ENCODE assay signal across 9 cellular contexts in the genomic region with DNA sequence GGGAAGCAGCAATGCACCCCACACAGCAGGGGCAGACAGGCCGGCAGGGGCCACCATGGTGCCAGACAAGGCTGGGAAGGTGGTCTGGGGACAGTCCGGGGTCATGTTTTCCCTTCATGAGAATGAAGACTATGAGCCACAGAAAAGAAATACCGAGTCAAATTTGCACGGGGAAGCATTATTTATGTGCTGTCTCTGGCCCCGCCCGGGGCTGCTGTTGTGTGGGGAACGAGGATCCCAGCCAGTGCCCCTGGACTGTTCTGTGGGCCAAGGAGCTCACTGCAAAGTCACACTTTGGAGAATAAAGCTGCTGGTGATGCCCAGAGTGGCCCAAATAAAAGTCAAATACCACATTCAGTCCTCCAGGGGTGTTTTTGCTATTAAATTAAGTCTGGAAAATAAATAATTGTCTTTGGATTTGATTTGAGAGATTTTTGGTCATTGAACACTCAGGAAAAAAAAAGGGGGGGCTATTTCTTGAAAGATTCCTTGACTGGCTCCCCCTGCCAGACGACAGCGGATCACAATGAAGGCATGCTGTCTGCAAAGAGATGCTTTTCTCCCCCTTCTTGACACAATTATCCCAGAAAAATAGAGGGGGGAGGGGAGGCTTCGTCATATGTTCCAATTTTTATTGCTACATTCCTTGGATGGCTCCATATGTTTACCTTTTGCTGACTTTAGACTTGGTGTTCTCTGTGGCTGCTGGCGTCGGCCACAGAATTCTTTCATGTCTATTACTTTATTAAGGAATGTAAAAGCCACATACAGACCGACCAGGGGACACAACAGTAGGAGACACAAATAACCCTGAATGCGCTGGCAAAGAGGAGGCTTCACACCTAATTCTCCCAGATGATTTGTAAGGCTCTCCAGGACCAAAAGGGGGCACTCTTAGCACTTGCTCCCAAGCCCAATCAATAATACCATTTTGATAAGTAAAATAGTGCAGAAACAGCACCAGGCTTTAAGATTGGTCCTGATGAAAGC. TPM values are rescaled to one million over a fixed set of nuclear protein-coding genes. Genes with fewer than 3 reads are reported as not detected.
DNase-seq lines count a peak whose midpoint lies in the region; ATAC-seq, FAIRE-seq and TF ChIP-seq lines count a peak whose summit lies in the region.
"Had no signal": no experiment of that assay in that cellular context is flagged by ENCODE, and none has a peak within 500 bp of the region (broad histone marks: within the 10 kb centered on the region; RNA-seq: fewer than 3 reads in every experiment).

No MANE protein-coding gene starts in this region.

- no peak for ATAC-seq in heart left ventricle
- ATAC-seq in left ventricle myocardium superior, result no peak
- ATAC-seq in HG03159 (IDR thresholded peaks at IDR 0.05; ENCODE audit: unreplicated experiment), result no peak

- H3K4me3 Mint-ChIP-seq in activated naive CD8-positive, alpha-beta T cell treated with anti-CD3 and anti-CD28 coated beads for 36 hours, result no peak overlapping the region

- no peak overlapping the region for H3K4me3 ChIP-seq in heart left ventricle
- H3K4me3 ChIP-seq in parathyroid adenoma (ENCODE audit: low read depth, low read length), result no peak overlapping the region

- H3K36me3 ChIP-seq in heart left ventricle (no peaks in the 10 kb centered on the region), parathyroid adenoma (ENCODE audit: control insufficient read depth, insufficient read depth, low read length) (no peaks in the 10 kb centered on the region)

- H3K4me1 ChIP-seq in heart left ventricle (no peaks in the 10 kb centered on the region), parathyroid adenoma (no peaks in the 10 kb centered on the region)

- H2AFZ ChIP-seq in parathyroid adenoma, result no peak overlapping the region

- no peak for FAIRE-seq in RCC 7860 (lab: Jason Lieb, UNC)
- FAIRE-seq: GM18507 had no signal

- intact Hi-C loops in heart left ventricle (cut with DNase I), result loop anchor here in 5 of 10 donors (5.0 to 10.0 kb wide), 5 partner anchors 191 to 589 kb away; no protein-coding TSS in a partner anchor
- intact Hi-C loops in left ventricle myocardium superior (cut with micrococcal nuclease), result no loop called here

- H3K9me3 Mint-ChIP-seq in activated naive CD8-positive, alpha-beta T cell treated with anti-CD3 and anti-CD28 coated beads for 36 hours, result no peaks in the 10 kb centered on the region

- no peak for TF ChIP-seq POLR2A in heart left ventricle (IDR thresholded peaks at IDR 0.05)

- H3K27ac ChIP-seq in heart left ventricle (no peak overlapping the region), parathyroid adenoma (no peak overlapping the region)

- DNase-seq in heart left ventricle, result no peak
- DNase-seq in left ventricle myocardium superior, result no peak
- DNase-seq in NCI-H524 treated with DMSO at 0.1 percent for 48 hours (lab: John Stamatoyannopoulos, UW), result peak; percentile 49
- peak; percentile 67 for DNase-seq in dedifferentiated amniotic fluid mesenchymal stem cell (ENCODE audit: extremely low spot score)
- DNase-seq in RCC 7860 (ENCODE audit: low spot score), result no peak
- DNase-seq in activated naive CD8-positive, alpha-beta T cell treated with anti-CD3 and anti-CD28 coated beads for 36 hours, result no peak

- H3K4me2 ChIP-seq in parathyroid adenoma (ENCODE audit: low read length), result no peak overlapping the region

- no peak overlapping the region for H3K9ac ChIP-seq in parathyroid adenoma

- H3K4me1 Mint-ChIP-seq in activated naive CD8-positive, alpha-beta T cell treated with anti-CD3 and anti-CD28 coated beads for 36 hours, result no peaks in the 10 kb centered on the region

- no peaks in the 10 kb centered on the region for H3K9me3 ChIP-seq in heart left ventricle
- H3K9me3 ChIP-seq in parathyroid adenoma (ENCODE audit: control insufficient read depth, low read length), result no peaks in the 10 kb centered on the region

- H3K27me3 Mint-ChIP-seq in activated naive CD8-positive, alpha-beta T cell treated with anti-CD3 and anti-CD28 coated beads for 36 hours, result peaks cover 5% of the 10 kb centered on the region

- 50 to 63% (median 58%) methylated on average over 14 of the region's 14 CpGs for WGBS in heart left ventricle, 4 donors

- H3K36me3 Mint-ChIP-seq in activated naive CD8-positive, alpha-beta T cell treated with anti-CD3 and anti-CD28 coated beads for 36 hours, result no peaks in the 10 kb centered on the region

- peaks cover 0 to 10% (median 0%) of the 10 kb centered on the region in 9 donors for H3K27me3 ChIP-seq in heart left ventricle
- no peaks in the 10 kb centered on the region for H3K27me3 ChIP-seq in parathyroid adenoma (ENCODE audit: control insufficient read depth, insufficient read depth, low read length)

- TF ChIP-seq CTCF in heart left ventricle (IDR thresholded peaks at IDR 0.05), result peak; percentile 11 to 50 (median 29)
- TF ChIP-seq CTCF in parathyroid adenoma (IDR thresholded peaks at IDR 0.05), result peak; percentile 28

- no peaks in the 10 kb centered on the region for H3K79me2 ChIP-seq in parathyroid adenoma

- H3K27ac Mint-ChIP-seq in activated naive CD8-positive, alpha-beta T cell treated with anti-CD3 and anti-CD28 coated beads for 36 hours, result no peak overlapping the region

RNA-seq across cellular contexts. Expression of a gene that starts 27.1 kb away (rescaled TPM):
- total RNA-seq in heart left ventricle, result not detected
- polyA plus RNA-seq in heart left ventricle, result not detected
- not detected for total RNA-seq in left ventricle myocardium superior
- not detected for total RNA-seq in activated naive CD8-positive, alpha-beta T cell treated with anti-CD3 and anti-CD28 coated beads for 36 hours

Comparison
In these comparisons a context has a peak if more than half of its experiments do, and no peak if none do; other contexts are left out.
1. DNase-seq: peak in NCI-H524 treated with DMSO at 0.1 percent for 48 hours (single experiment) and dedifferentiated amniotic fluid mesenchymal stem cell (single experiment); none in heart left ventricle (0 of 5), left ventricle myocardium superior (single experiment), RCC 7860 (single experiment) and activated naive CD8-positive, alpha-beta T cell treated with anti-CD3 and anti-CD28 coated beads for 36 hours (single experiment).